In the genomic region with DNA sequence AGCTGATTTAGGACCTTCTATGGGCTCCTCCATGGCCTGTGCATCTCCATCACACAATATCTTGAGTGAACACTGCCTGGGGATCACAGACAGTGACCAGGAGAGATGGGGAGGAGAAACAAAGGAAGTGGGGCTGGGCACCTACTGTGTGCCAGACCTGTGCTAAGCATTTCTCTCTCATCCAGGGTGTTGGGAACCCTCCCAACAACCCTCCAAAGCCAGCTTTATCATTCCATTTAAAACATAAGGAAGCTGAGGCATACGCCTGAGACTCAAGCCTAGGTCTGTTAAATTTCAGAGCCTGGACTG, we compare ENCODE assay signal across 20 cellular contexts.
DNase-seq lines count a peak whose midpoint lies in the region; ATAC-seq, FAIRE-seq and TF ChIP-seq lines count a peak whose summit lies in the region.
"Had no signal": no experiment of that assay in that cellular context is flagged by ENCODE, and none has a peak within 500 bp of the region (broad histone marks: within the 10 kb centered on the region; RNA-seq: fewer than 3 reads in every experiment).

No MANE protein-coding gene starts in this region.

- no peak for FAIRE-seq in GM12892 (lab: Jason Lieb, UNC)
- FAIRE-seq in frontal cortex (lab: Jason Lieb, UNC), result no peak
- FAIRE-seq: keratinocyte had no signal

- peak overlapping the region; percentile 80 for H3K4ac ChIP-seq in neuronal stem cell (ENCODE audit: low read length)

- H3K9me3 Mint-ChIP-seq in CD8-positive, alpha-beta memory T cell, result peaks cover 2 to 8% (median 3%) of the 10 kb centered on the region in 5 donors
- no peaks in the 10 kb centered on the region for H3K9me3 Mint-ChIP-seq in endothelial cell (ENCODE audit: unreplicated experiment)

- TF ChIP-seq POLR2A in GM12892 (IDR thresholded peaks at IDR 0.05; ENCODE audit: low read depth, low read length), result no peak

- BruUV-seq in PC-3 (replicated peaks; lab: Mats Ljungman, UMichigan), result no TSS peak

- intact Hi-C loops in PC-3 (cut with micrococcal nuclease), result no loop called here

- peak overlapping the region in 1 of 7 donors; percentile 68 for H3K4me3 Mint-ChIP-seq in CD8-positive, alpha-beta memory T cell
- no peak overlapping the region for H3K4me3 Mint-ChIP-seq in endothelial cell (ENCODE audit: unreplicated experiment)
- H3K4me3 Mint-ChIP-seq: activated CD4-positive, alpha-beta T cell treated with anti-CD3 and anti-CD28 coated beads, Interleukin-2, amount 10 ng/mL, durations not matched to agents 24 days and 14 days had no signal

- peak overlapping the region; percentile 39 for H3K14ac ChIP-seq in neuronal stem cell (ENCODE audit: low read length)

- H3K27me3 Mint-ChIP-seq in CD8-positive, alpha-beta memory T cell, result peaks cover 14 to 33% of the 10 kb centered on the region in 2 donors
- peaks cover 5% of the 10 kb centered on the region for H3K27me3 Mint-ChIP-seq in endothelial cell (ENCODE audit: unreplicated experiment)
- H3K27me3 Mint-ChIP-seq: activated CD4-positive, alpha-beta T cell treated with anti-CD3 and anti-CD28 coated beads, Interleukin-2, amount 10 ng/mL, durations not matched to agents 24 days and 14 days had no signal

- H3K4me1 Mint-ChIP-seq in CD8-positive, alpha-beta memory T cell, result peaks cover 0 to 2% (median 0%) of the 10 kb centered on the region in 3 donors
- H3K4me1 Mint-ChIP-seq in endothelial cell (ENCODE audit: unreplicated experiment), result peaks cover 10% of the 10 kb centered on the region
- H3K4me1 Mint-ChIP-seq: activated CD4-positive, alpha-beta T cell treated with anti-CD3 and anti-CD28 coated beads, Interleukin-2, amount 10 ng/mL, durations not matched to agents 24 days and 14 days had no signal

- H3K36me3 Mint-ChIP-seq in CD8-positive, alpha-beta memory T cell, result no peaks in the 10 kb centered on the region
- H3K36me3 Mint-ChIP-seq in endothelial cell (ENCODE audit: low read depth, unreplicated experiment), result peaks cover 3% of the 10 kb centered on the region

- no peaks in the 10 kb centered on the region for H4K20me1 ChIP-seq in PC-3 (ENCODE audit: low read length)

- no peaks in the 10 kb centered on the region for H3K4me1 ChIP-seq in CD8-positive, alpha-beta memory T cell (ENCODE audit: insufficient read depth, low read length)
- H3K4me1 ChIP-seq in PC-3 (ENCODE audit: insufficient read depth, low read length) (peaks cover 23% of the 10 kb centered on the region), neuronal stem cell (ENCODE audit: control insufficient read depth in 2 of 2, insufficient read depth in 1 of 2, low read depth in 1 of 2, low read length in 2 of 2) (peaks cover 34 to 36% of the 10 kb centered on the region in 2 donors)

- peak overlapping the region; percentile 43 for H2BK120ac ChIP-seq in neuronal stem cell (ENCODE audit: low read depth, low read length)

- ATAC-seq in PC-3, result no peak

- H3K4me3 ChIP-seq in CD8-positive, alpha-beta memory T cell (ENCODE audit: low read length), result no peak overlapping the region
- H3K4me3 ChIP-seq in PC-3 (ENCODE audit: low read length) (no peak overlapping the region), neuronal stem cell (ENCODE audit: low read length in 2 of 2) (no peak overlapping the region)
- H3K4me3 ChIP-seq: esophagus squamous epithelium had no signal

- H3K23ac ChIP-seq in neuronal stem cell (ENCODE audit: low read depth, low read length, poor library complexity), result no peak overlapping the region

- CTCF ChIA-PET in CD8-positive, alpha-beta memory T cell (lab: Charles Lee), result no interaction called here
- CTCF ChIA-PET in PC-3 (lab: Charles Lee), result no interaction called here

- WGBS in neuronal stem cell (ENCODE audit: extremely low coverage in 2 of 2, insufficient read length in 2 of 2, insufficient replicate concordance in 1 of 2), 2 donors, result no CpG with 5 or more reads among the region's 1 CpG

- no peaks in the 10 kb centered on the region for H3K36me3 ChIP-seq in CD8-positive, alpha-beta memory T cell (ENCODE audit: insufficient read depth, low read length)
- H3K36me3 ChIP-seq in PC-3 (ENCODE audit: low read depth, low read length), result no peaks in the 10 kb centered on the region
- no peaks in the 10 kb centered on the region for H3K36me3 ChIP-seq in neuronal stem cell (replicated peaks in 1 of 2; ENCODE audit: control insufficient read depth in 2 of 2, insufficient read depth in 2 of 2, low read length in 2 of 2)
- H3K36me3 ChIP-seq: esophagus squamous epithelium had no signal

- H2BK5ac ChIP-seq in neuronal stem cell (ENCODE audit: low read length), result peak overlapping the region; percentile 91

- H4K8ac ChIP-seq in neuronal stem cell (ENCODE audit: low read depth, low read length), result no peak overlapping the region

- peak overlapping the region; percentile 97 for H4K91ac ChIP-seq in neuronal stem cell (ENCODE audit: low read depth, low read length, poor library complexity)

- no peaks in the 10 kb centered on the region for H3K79me1 ChIP-seq in neuronal stem cell (ENCODE audit: low read depth, low read length)

- H2AFZ ChIP-seq in PC-3 (ENCODE audit: low read length) (no peak overlapping the region), neuronal stem cell (ENCODE audit: low read length) (no peak overlapping the region)

- peak overlapping the region; percentile 96 for H2BK12ac ChIP-seq in neuronal stem cell (ENCODE audit: low read length)

- H3K27me3 ChIP-seq in CD8-positive, alpha-beta memory T cell (ENCODE audit: insufficient read depth, low read length, poor library complexity, severe bottlenecking), result no peaks in the 10 kb centered on the region
- H3K27me3 ChIP-seq in PC-3 (ENCODE audit: low read length) (no peaks in the 10 kb centered on the region), neuronal stem cell (ENCODE audit: control insufficient read depth in 3 of 3, insufficient read depth in 3 of 3, low read depth in 1 of 3, low read length in 3 of 3) (no peaks in the 10 kb centered on the region)

- H3K9me3 ChIP-seq in CD8-positive, alpha-beta memory T cell (ENCODE audit: low read length), result no peaks in the 10 kb centered on the region
- H3K9me3 ChIP-seq in PC-3 (ENCODE audit: low read length) (no peaks in the 10 kb centered on the region), neuronal stem cell (replicated peaks in 1 of 2; ENCODE audit: control insufficient read depth in 2 of 2, insufficient read depth in 1 of 2, low read depth in 1 of 2, low read length in 2 of 2) (peaks cover 3% of the 10 kb centered on the region in 2 donors)

- H3K18ac ChIP-seq in neuronal stem cell (ENCODE audit: low read length), result peak overlapping the region; percentile 97

- H3K9ac ChIP-seq in PC-3 (ENCODE audit: low read length) (peak overlapping the region; percentile 45; the same call in 1 of the 2 replicates), neuronal stem cell (ENCODE audit: low read depth, low read length, poor library complexity) (peak overlapping the region; percentile 38)

- H3K9me2 ChIP-seq in PC-3 (replicated peaks; ENCODE audit: low read length), result no peaks in the 10 kb centered on the region

- no peak for TF ChIP-seq CTCF in PC-3 (conservative IDR thresholded peaks at IDR 0.05; ENCODE audit: low read depth, low read length)
- TF ChIP-seq CTCF in endothelial cell (IDR thresholded peaks at IDR 0.05; ENCODE audit: unreplicated experiment), result no peak

- H3K4me2 ChIP-seq in PC-3 (ENCODE audit: low read length), result no peak overlapping the region
- no peak overlapping the region for H3K4me2 ChIP-seq in neuronal stem cell (ENCODE audit: insufficient read depth, low read length, poor library complexity, severe bottlenecking)

- H3K27ac Mint-ChIP-seq in CD8-positive, alpha-beta memory T cell, result no peak overlapping the region
- H3K27ac Mint-ChIP-seq in endothelial cell (ENCODE audit: unreplicated experiment), result peak overlapping the region; percentile 83
- H3K27ac Mint-ChIP-seq: activated CD4-positive, alpha-beta T cell treated with anti-CD3 and anti-CD28 coated beads, Interleukin-2, amount 10 ng/mL, durations not matched to agents 24 days and 14 days had no signal

- POLR2A ChIA-PET in CD8-positive, alpha-beta memory T cell (lab: Charles Lee), result no interaction called here
- POLR2A ChIA-PET in PC-3 (lab: Charles Lee; ENCODE audit: unreplicated experiment), result no interaction called here

- peak overlapping the region; percentile 72 for H3K27ac ChIP-seq in CD8-positive, alpha-beta memory T cell (ENCODE audit: low read depth, low read length)
- H3K27ac ChIP-seq in PC-3 (ENCODE audit: low read length), result peak overlapping the region; percentile 63
- peak overlapping the region; percentile 96 for H3K27ac ChIP-seq in neuronal stem cell (replicated peaks; ENCODE audit: low read length)
- H3K27ac ChIP-seq: esophagus squamous epithelium, SK-N-MC had no signal

- H3K79me2 ChIP-seq in PC-3 (ENCODE audit: low read length), result no peaks in the 10 kb centered on the region

- peak overlapping the region; percentile 34 for H2BK15ac ChIP-seq in neuronal stem cell (ENCODE audit: low read length)

- peak overlapping the region; percentile 66 for H2AK5ac ChIP-seq in neuronal stem cell (ENCODE audit: low read depth, low read length)

- no peaks in the 10 kb centered on the region for H3F3A ChIP-seq in PC-3 (ENCODE audit: low read length, unreplicated experiment)

- no peak for DNase-seq in CD8-positive, alpha-beta memory T cell
- no peak for DNase-seq in PC-3
- no peak for DNase-seq in endothelial cell (ENCODE audit: low spot score)
- DNase-seq in neuronal stem cell (ENCODE audit: low spot score), result no peak
- DNase-seq in activated T-cell treated with anti-CD3 and anti-CD28 coated beads for 4 hours, result no peak
- no peak for DNase-seq in epidermal melanocyte (ENCODE audit: insufficient read length, low spot score)
- no peak for DNase-seq in GM12892 (ENCODE audit: insufficient read length)
- DNase-seq in frontal cortex (ENCODE audit: low spot score in 2 of 2), result no peak
- DNase-seq: activated CD4-positive, alpha-beta T cell treated with anti-CD3 and anti-CD28 coated beads, Interleukin-2, amount 10 ng/mL, durations not matched to agents 24 days and 14 days; activated naive CD4-positive, alpha-beta T cell treated with anti-CD3 and anti-CD28 coated beads, Interleukin-2, amount 50 U/mL, for 16 hours; EL; esophagus squamous epithelium; IMR-90; NCI-H2081 treated with DMSO at 0.1 percent for 48 hours; NCI-H524; occipital lobe; stimulated activated CD4-positive, alpha-beta T cell treated with anti-CD3 and anti-CD28 coated beads, Interleukin-4, amount 100 ng/mL, for 1 hour; T1000 had no signal
